ENCODE assay signal across 11 cellular contexts in the genomic region with DNA sequence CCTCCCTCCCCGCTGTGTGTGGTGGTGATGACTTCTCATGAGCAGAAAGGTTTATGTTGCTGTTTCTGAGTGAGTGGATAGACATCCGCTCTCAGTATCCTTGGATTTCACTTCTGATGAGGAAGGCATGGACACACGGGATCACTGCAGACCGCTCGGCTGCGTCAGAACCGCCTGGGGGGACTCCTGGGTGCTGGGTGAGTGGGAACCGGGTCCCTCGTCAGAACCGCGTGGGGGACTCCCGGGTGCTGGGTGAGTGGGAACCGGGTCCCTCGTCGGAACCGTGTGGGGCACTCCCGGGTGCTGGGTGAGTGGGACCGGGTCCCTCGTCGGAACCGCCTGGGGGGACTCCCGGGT.
"Had no signal": no experiment of that assay in that cellular context is flagged by ENCODE, and none has a peak within 500 bp of the region (broad histone marks: within the 10 kb centered on the region; RNA-seq: fewer than 3 reads in every experiment).

No MANE protein-coding gene starts in this region.

- H3K4me3 ChIP-seq: esophagus muscularis mucosa, hepatocyte, lower lobe of right lung, skin epidermis, suprapubic skin, upper lobe of left lung had no signal

- H3K27ac ChIP-seq: esophagus muscularis mucosa, hepatocyte, lower lobe of right lung, suprapubic skin had no signal

- DNase-seq: activated CD4-positive, alpha-beta T cell treated with anti-CD3 and anti-CD28 coated beads for 36 hours; activated CD4-positive, alpha-beta T cell treated with anti-CD3 and anti-CD28 coated beads, Interleukin-2, amount 50 U/mL, for 48 hours; effector CD8-positive, alpha-beta T cell; lower lobe of right lung; midbrain had no signal

- H3K4me2 ChIP-seq: hepatocyte had no signal

- ATAC-seq: activated CD4-positive, alpha-beta T cell treated with anti-CD3 and anti-CD28 coated beads for 36 hours; lower lobe of right lung; right cardiac atrium had no signal

- H2AFZ ChIP-seq: hepatocyte had no signal

- H3K9me3 ChIP-seq: esophagus muscularis mucosa, lower lobe of right lung, suprapubic skin, upper lobe of left lung had no signal

- H3K27me3 ChIP-seq: esophagus muscularis mucosa, hepatocyte, suprapubic skin, upper lobe of left lung had no signal
